In the genomic region with DNA sequence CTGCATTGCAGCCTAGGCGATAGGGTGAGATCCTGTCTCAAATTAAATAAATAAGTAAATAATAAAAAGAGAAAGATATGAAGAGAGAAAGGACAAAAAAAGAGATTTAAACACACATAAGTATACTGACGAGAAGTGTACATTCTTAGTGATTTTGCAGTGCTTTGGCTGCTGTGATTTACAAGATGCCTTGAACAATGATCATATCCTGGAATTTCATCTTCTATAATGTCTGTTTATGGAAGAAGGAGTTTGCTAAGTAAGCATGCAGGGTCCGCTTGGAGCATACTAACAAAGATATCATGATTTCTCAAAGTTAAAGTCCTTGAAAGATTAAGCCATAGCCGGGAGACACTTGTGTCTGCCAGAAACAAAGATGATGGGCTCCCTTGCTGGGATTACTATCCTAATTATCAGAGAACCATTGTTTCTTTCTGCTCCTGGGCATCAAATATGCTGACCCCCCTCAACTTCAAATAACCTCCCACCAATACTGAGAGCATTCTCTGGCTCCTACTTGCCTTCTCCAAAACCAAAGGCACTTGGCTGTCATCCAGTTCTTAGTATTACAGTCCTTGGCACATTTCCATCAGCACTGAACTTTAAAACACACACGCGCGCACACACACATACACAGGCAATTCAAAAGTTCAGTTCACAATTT, we compare ENCODE assay signal across 8 cellular contexts. TPM values are rescaled to one million over a fixed set of nuclear protein-coding genes. Genes with fewer than 3 reads are reported as not detected.
DNase-seq lines count a peak whose midpoint lies in the region; ATAC-seq and TF ChIP-seq lines count a peak whose summit lies in the region.

No MANE protein-coding gene starts in this region.

- H3K9me3 Mint-ChIP-seq in brain, result peaks cover 0 to 7% (median 0%) of the 10 kb centered on the region in 5 experiments

- peaks cover 6% of the 10 kb centered on the region for H3K27me3 Mint-ChIP-seq in brain

- H3K4me3 Mint-ChIP-seq in brain, result peak overlapping the region in 4 of 5 experiments; percentile 24 to 65 (median 51)

- no peak for TF ChIP-seq POLR2A in GM18505 (IDR thresholded peaks at IDR 0.05; ENCODE audit: borderline replicate concordance, extremely low read depth, insufficient read depth, insufficient read length)

- peak overlapping the region; percentile 40 to 88 (median 70) for H3K27ac Mint-ChIP-seq in brain

- TF ChIP-seq CTCF in brain (conservative IDR thresholded peaks at IDR 0.05), result no peak

- ATAC-seq in GM18505 (IDR thresholded peaks at IDR 0.05; ENCODE audit: unreplicated experiment) (no peak), HG03175 (IDR thresholded peaks at IDR 0.05; ENCODE audit: unreplicated experiment) (no peak)

- DNase-seq in AG20443 (ENCODE audit: low spot score) (peak; percentile 29), NAMALWA (ENCODE audit: low spot score) (peak; percentile 8), lung microvascular endothelial cell (ENCODE audit: low read depth in 2 of 2) (peak; percentile 74 to 87), occipital lobe (lab: John Stamatoyannopoulos, UW) (no peak), NCI-H510A treated with DMSO at 0.1 percent for 48 hours (lab: John Stamatoyannopoulos, UW) (no peak)

- no peaks in the 10 kb centered on the region for H3K36me3 Mint-ChIP-seq in brain

- H3K4me1 Mint-ChIP-seq in brain, result peaks cover 42% of the 10 kb centered on the region

RNA-seq across cellular contexts. Expression of gene STAM2, which starts 47.5 kb away (rescaled TPM):
- 7.3 TPM for polyA plus RNA-seq in brain (ENCODE audit: insufficient read depth, low read depth, low replicate concordance)
- 12.4 and 17.7 TPM in 2 replicates for total RNA-seq in lung microvascular endothelial cell
- total RNA-seq in occipital lobe, result 82.7 TPM

Comparison
In these comparisons a context has a peak if more than half of its experiments do, and no peak if none do; other contexts are left out.
1. DNase-seq: peak in AG20443 (single experiment), NAMALWA (single experiment) and lung microvascular endothelial cell (2 of 2); none in occipital lobe (single experiment) and NCI-H510A treated with DMSO at 0.1 percent for 48 hours (single experiment).